ENCODE assay signal across 9 cellular contexts in genomic region chr2:240921319-240922233, GRCh38. TPM values are rescaled to one million over a fixed set of nuclear protein-coding genes. Genes with fewer than 3 reads are reported as not detected.
A peak's percentile ranks its signal among the peaks of the same experiment; 100 is the strongest.
DNase-seq lines count a peak whose midpoint lies in the region; ATAC-seq and TF ChIP-seq lines count a peak whose summit lies in the region.
"Had no signal": no experiment of that assay in that cellular context is flagged by ENCODE, and none has a peak within 500 bp of the region (broad histone marks: within the 10 kb centered on the region; RNA-seq: fewer than 3 reads in every experiment).

No MANE protein-coding gene starts in this region.

- H3K9me3 Mint-ChIP-seq in activated naive CD4-positive, alpha-beta T cell treated with anti-CD3 and anti-CD28 coated beads, Interleukin-2, amount 10 ng/mL, durations not matched to agents 7 days and 5 days = no peaks in the 10 kb centered on the region
- H3K9me3 Mint-ChIP-seq: naive thymus-derived CD8-positive, alpha-beta T cell had no signal

- no peaks in the 10 kb centered on the region for H3K36me3 Mint-ChIP-seq in activated naive CD4-positive, alpha-beta T cell treated with anti-CD3 and anti-CD28 coated beads, Interleukin-2, amount 10 ng/mL, durations not matched to agents 7 days and 5 days
- H3K36me3 Mint-ChIP-seq: naive thymus-derived CD8-positive, alpha-beta T cell had no signal

- intact Hi-C loops in left colon (cut with DNase I, micrococcal nuclease) (no loop called here), uterus (cut with DNase I; ENCODE audit: low total_unique reads) (no loop called here)

- TF ChIP-seq CTCF in uterus (IDR thresholded peaks at IDR 0.05) = no peak

- H3K36me3 ChIP-seq in uterus = no peaks in the 10 kb centered on the region

- TF ChIP-seq POLR2A in uterus (IDR thresholded peaks at IDR 0.05) = no peak

- ATAC-seq in left colon (no peak), HG02678 (IDR thresholded peaks at IDR 0.05; ENCODE audit: unreplicated experiment) (no peak)
- ATAC-seq: naive thymus-derived CD8-positive, alpha-beta T cell had no signal

- H3K4me3 ChIP-seq in uterus = no peak overlapping the region

- H3K27ac ChIP-seq in uterus = peak overlapping the region in 1 of 2 donors; percentile 23

- peak; percentile 11 for DNase-seq in activated naive CD4-positive, alpha-beta T cell treated with anti-CD3 and anti-CD28 coated beads, Interleukin-2, amount 10 ng/mL, durations not matched to agents 7 days and 5 days
- DNase-seq in activated naive CD4-positive, alpha-beta T cell treated with Interleukin-2 at 50 U/mL for 16 hours = no peak
- DNase-seq in astrocyte of the hippocampus (ENCODE audit: low read depth, low spot score) (peak; percentile 97), left colon (peak; percentile 22 to 32), uterus (peak; percentile 38 to 50), NCI-H1092 (lab: John Stamatoyannopoulos, UW) (no peak), HUDEP-2 (lab: John Stamatoyannopoulos, UW; ENCODE audit: unreplicated experiment in 76 of 76) (no peak)

- CTCF ChIA-PET in activated naive CD4-positive, alpha-beta T cell treated with anti-CD3 and anti-CD28 coated beads, Interleukin-2, amount 10 ng/mL, durations not matched to agents 7 days and 5 days (lab: Charles Lee) = no interaction called here

- H3K4me3 Mint-ChIP-seq in activated naive CD4-positive, alpha-beta T cell treated with anti-CD3 and anti-CD28 coated beads, Interleukin-2, amount 10 ng/mL, durations not matched to agents 7 days and 5 days = no peak overlapping the region
- H3K4me3 Mint-ChIP-seq: naive thymus-derived CD8-positive, alpha-beta T cell had no signal

- H3K27me3 ChIP-seq in uterus = no peaks in the 10 kb centered on the region

- H3K27me3 Mint-ChIP-seq in activated naive CD4-positive, alpha-beta T cell treated with anti-CD3 and anti-CD28 coated beads, Interleukin-2, amount 10 ng/mL, durations not matched to agents 7 days and 5 days = peaks cover 16% of the 10 kb centered on the region

- H3K27ac Mint-ChIP-seq in activated naive CD4-positive, alpha-beta T cell treated with anti-CD3 and anti-CD28 coated beads, Interleukin-2, amount 10 ng/mL, durations not matched to agents 7 days and 5 days = no peak overlapping the region

- H3K9me3 ChIP-seq in uterus = no peaks in the 10 kb centered on the region

- no peaks in the 10 kb centered on the region for H3K4me1 Mint-ChIP-seq in activated naive CD4-positive, alpha-beta T cell treated with anti-CD3 and anti-CD28 coated beads, Interleukin-2, amount 10 ng/mL, durations not matched to agents 7 days and 5 days
- H3K4me1 Mint-ChIP-seq: naive thymus-derived CD8-positive, alpha-beta T cell had no signal

- no peaks in the 10 kb centered on the region for H3K4me1 ChIP-seq in uterus

RNA-seq across cellular contexts. Expression of gene CROCC2, which starts 15.4 kb away (rescaled TPM):
- total RNA-seq in left colon = under 1 TPM in 1 of 2 donors, not detected in 1; 0.06 TPM
- 1 to 10 TPM in 2 of 4 donors, under 1 TPM in 1, not detected in 1; 0.79 to 2.6 (median 1.8) TPM for total RNA-seq in uterus
- total RNA-seq: naive thymus-derived CD8-positive, alpha-beta T cell had no signal

RNA-seq across cellular contexts. Expression of gene MAB21L4, which starts 25.6 kb away (rescaled TPM):
- total RNA-seq in left colon (10 to 100 TPM in 1 of 2 donors, 1 to 10 TPM in 1; 4.5 to 11.8 TPM), uterus (under 1 TPM in 1 of 4 donors, not detected in 3; 0.97 TPM)
- total RNA-seq: naive thymus-derived CD8-positive, alpha-beta T cell had no signal

RNA-seq across cellular contexts. Expression of gene AGXT, which starts 53.0 kb away (rescaled TPM):
- total RNA-seq in left colon (1 to 10 TPM in 1 of 2 donors, under 1 TPM in 1; 0.59 to 3.0 TPM), uterus (not detected)
- total RNA-seq: naive thymus-derived CD8-positive, alpha-beta T cell had no signal

Comparison
In these comparisons a context has a peak if more than half of its experiments do, and no peak if none do; other contexts are left out.
1. DNase-seq: peak in activated naive CD4-positive, alpha-beta T cell treated with anti-CD3 and anti-CD28 coated beads, Interleukin-2, amount 10 ng/mL, durations not matched to agents 7 days and 5 days (single experiment), astrocyte of the hippocampus (single experiment), left colon (2 of 2) and uterus (2 of 2); none in activated naive CD4-positive, alpha-beta T cell treated with Interleukin-2 at 50 U/mL for 16 hours (single experiment), NCI-H1092 (single experiment) and HUDEP-2 (0 of 76).